In genomic region chr19:29667390-29667783, GRCh38 we compare ENCODE assay signal across 1 cellular context.
TF ChIP-seq lines count a peak whose summit lies in the region.

No MANE protein-coding gene starts in this region.

TF ChIP-seq in IMR-90, 13 proteins besides CTCF, POLR2A, EP300 and RAD21 (continued from another document):
- TF ChIP-seq BHLHE40 (IDR thresholded peaks at IDR 0.05; ENCODE audit: low read depth, low read length) (no peak), CEBPB (IDR thresholded peaks at IDR 0.05; ENCODE audit: low read depth, low read length) (no peak), CHD1 (IDR thresholded peaks at IDR 0.05; ENCODE audit: low read depth, low read length) (no peak), MXI1 (IDR thresholded peaks at IDR 0.05; ENCODE audit: borderline replicate concordance, low read depth, low read length) (no peak), MAZ (IDR thresholded peaks at IDR 0.05; ENCODE audit: borderline replicate concordance, low read depth, low read length) (no peak)
